Comparison of ENCODE assay signal across 10 cellular contexts in the genomic region with DNA sequence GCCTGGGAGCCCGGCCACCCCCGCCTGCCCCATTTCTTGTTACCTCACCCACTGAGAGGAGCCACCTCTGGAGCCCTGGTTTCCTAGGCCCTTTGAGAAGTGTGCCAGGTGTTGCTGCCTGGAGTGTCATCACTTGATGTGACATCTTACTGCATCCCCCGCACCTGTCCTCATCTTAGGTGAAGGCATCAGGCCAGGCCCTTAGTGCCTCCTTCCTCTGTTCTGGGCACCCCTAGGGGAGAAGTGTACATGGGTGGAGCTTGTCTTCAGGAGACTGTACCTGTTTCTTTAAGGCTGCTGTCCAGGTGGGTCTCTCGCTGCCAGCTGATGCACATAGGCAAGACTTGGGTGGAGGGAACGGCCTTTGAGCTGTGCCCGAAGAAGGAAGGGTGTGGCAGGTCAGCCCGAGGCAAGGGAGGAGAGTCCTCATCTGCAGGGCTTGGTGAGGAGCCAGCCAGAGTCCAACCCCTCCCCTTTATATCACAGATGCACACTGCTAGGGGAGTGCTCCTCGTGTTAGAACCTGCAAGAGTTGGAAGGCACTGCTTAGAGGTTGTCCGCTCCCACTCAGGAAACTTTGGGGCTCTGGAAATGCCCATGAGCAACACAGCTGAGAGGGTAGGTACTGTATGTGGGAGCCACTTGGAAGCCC. TPM values are rescaled to one million over a fixed set of nuclear protein-coding genes. Genes with fewer than 3 reads are reported as not detected.
DNase-seq lines count a peak whose midpoint lies in the region; FAIRE-seq and TF ChIP-seq lines count a peak whose summit lies in the region.
"Had no signal": no experiment of that assay in that cellular context is flagged by ENCODE, and none has a peak within 500 bp of the region (broad histone marks: within the 10 kb centered on the region; RNA-seq: fewer than 3 reads in every experiment).

No MANE protein-coding gene starts in this region.

- TF ChIP-seq CTCF in colonic mucosa (IDR thresholded peaks at IDR 0.05) = no peak
- no peak for TF ChIP-seq CTCF in spleen (IDR thresholded peaks at IDR 0.05 in 8 of 11, conservative IDR thresholded peaks at IDR 0.05 in 3 of 11)

- H3K4me1 ChIP-seq in colonic mucosa (peaks cover 24% of the 10 kb centered on the region), spleen (peaks cover 49 to 100% (median 99%) of the 10 kb centered on the region in 6 donors)

- no peak for FAIRE-seq in HTR-8/SVneo (lab: Jason Lieb, UNC)
- FAIRE-seq: islet of Langerhans had no signal

- H3K9ac ChIP-seq in colonic mucosa (ENCODE audit: low read depth in 2 of 2, low read length in 2 of 2) = peak overlapping the region in 1 of 2 donors; percentile 41

- peak overlapping the region; percentile 91 for H3K27ac Mint-ChIP-seq in activated CD4-positive, alpha-beta T cell treated with anti-CD3 and anti-CD28 coated beads, Interleukin-2, amount 10 ng/mL, durations not matched to agents 24 days and 14 days

- no peaks in the 10 kb centered on the region for H3K27me3 Mint-ChIP-seq in activated CD4-positive, alpha-beta T cell treated with anti-CD3 and anti-CD28 coated beads, Interleukin-2, amount 10 ng/mL, durations not matched to agents 24 days and 14 days

- H3K4me3 ChIP-seq in colonic mucosa (no peak overlapping the region), spleen (peak overlapping the region in 2 of 8 donors; percentile 1 to 41)

- H3K9me3 Mint-ChIP-seq in activated CD4-positive, alpha-beta T cell treated with anti-CD3 and anti-CD28 coated beads, Interleukin-2, amount 10 ng/mL, durations not matched to agents 24 days and 14 days = no peaks in the 10 kb centered on the region

- peaks cover 80% of the 10 kb centered on the region for H3K4me1 Mint-ChIP-seq in activated CD4-positive, alpha-beta T cell treated with anti-CD3 and anti-CD28 coated beads, Interleukin-2, amount 10 ng/mL, durations not matched to agents 24 days and 14 days

- no peaks in the 10 kb centered on the region for H3K27me3 ChIP-seq in colonic mucosa
- no peaks in the 10 kb centered on the region for H3K27me3 ChIP-seq in spleen (replicated peaks in 1 of 7)

- H3K36me3 ChIP-seq in colonic mucosa (no peaks in the 10 kb centered on the region), spleen (no peaks in the 10 kb centered on the region)

- intact Hi-C loops in activated CD4-positive, alpha-beta T cell treated with anti-CD3 and anti-CD28 coated beads, Interleukin-2, amount 10 ng/mL, durations not matched to agents 24 days and 14 days (cut with micrococcal nuclease) = loop anchor here (1.0 kb wide), 1 partner anchor 12 kb away; no protein-coding TSS in a partner anchor
- intact Hi-C loops in colonic mucosa (cut with DNase I) = no loop called here
- intact Hi-C loops in spleen (cut with DNase I; ENCODE audit: low total_unique reads) = no loop called here
- intact Hi-C loops in posterior vena cava (cut with DNase I) = loop anchor here in 1 of 2 donors (1.0 kb wide), 1 partner anchor 39 kb away; no protein-coding TSS in a partner anchor

- DNase-seq in activated CD4-positive, alpha-beta T cell treated with anti-CD3 and anti-CD28 coated beads, Interleukin-2, amount 10 ng/mL, durations not matched to agents 24 days and 14 days = no peak
- DNase-seq in activated CD4-positive, alpha-beta T cell treated with anti-CD3 and anti-CD28 coated beads for 4 hours = no peak
- DNase-seq in HPDE6-E6E7 (ENCODE audit: extremely low spot score) (peak; percentile 23), colonic mucosa (peak; percentile 84), spleen (no peak), SIG-M5 (lab: John Stamatoyannopoulos, UW) (no peak), HTR-8/SVneo (ENCODE audit: insufficient read length, low spot score) (no peak), posterior vena cava (ENCODE audit: low spot score) (no peak)

- H3K27ac ChIP-seq in colonic mucosa = peak overlapping the region; percentile 13
- peak overlapping the region; percentile 37 to 93 (median 72) for H3K27ac ChIP-seq in spleen
- H3K27ac ChIP-seq: C4-2B had no signal

- H3K9me3 ChIP-seq in colonic mucosa = no peaks in the 10 kb centered on the region
- no peaks in the 10 kb centered on the region for H3K9me3 ChIP-seq in spleen

- TF ChIP-seq POLR2A in spleen (IDR thresholded peaks at IDR 0.05) = no peak

- peak overlapping the region; percentile 78 for H3K4me3 Mint-ChIP-seq in activated CD4-positive, alpha-beta T cell treated with anti-CD3 and anti-CD28 coated beads, Interleukin-2, amount 10 ng/mL, durations not matched to agents 24 days and 14 days

- peaks cover 31% of the 10 kb centered on the region for H3K36me3 Mint-ChIP-seq in activated CD4-positive, alpha-beta T cell treated with anti-CD3 and anti-CD28 coated beads, Interleukin-2, amount 10 ng/mL, durations not matched to agents 24 days and 14 days (ENCODE audit: low read depth)

- WGBS in spleen, 5 donors = 33 to 38% (median 33%) methylated on average over 9 of the region's 9 CpGs

RNA-seq across cellular contexts. Expression of gene NCK2, which starts 45.9 kb away (rescaled TPM):
- 85.8 and 86.2 TPM in 2 replicates for total RNA-seq in activated CD4-positive, alpha-beta T cell treated with anti-CD3 and anti-CD28 coated beads, Interleukin-2, amount 10 ng/mL, durations not matched to agents 24 days and 14 days
- 10 to 100 TPM; 51.3 to 67.5 TPM for total RNA-seq in colonic mucosa
- 100 to 1,000 TPM in 2 of 7 donors, 10 to 100 TPM in 5; 50.3 to 106 (median 82.9) TPM for total RNA-seq in spleen
- 10 to 100 TPM; 21.5 to 32.1 (median 30.0) TPM for polyA plus RNA-seq in spleen
- total RNA-seq in posterior vena cava = 10 to 100 TPM; 32.8 to 42.6 TPM

Comparison
In these comparisons a context has a peak if more than half of its experiments do, and no peak if none do; other contexts are left out.
1. DNase-seq: peak in HPDE6-E6E7 (single experiment) and colonic mucosa (single experiment); none in activated CD4-positive, alpha-beta T cell treated with anti-CD3 and anti-CD28 coated beads, Interleukin-2, amount 10 ng/mL, durations not matched to agents 24 days and 14 days (single experiment), activated CD4-positive, alpha-beta T cell treated with anti-CD3 and anti-CD28 coated beads for 4 hours (0 of 2), spleen (single experiment), SIG-M5 (single experiment), HTR-8/SVneo (single experiment) and posterior vena cava (single experiment).